In the genomic region with DNA sequence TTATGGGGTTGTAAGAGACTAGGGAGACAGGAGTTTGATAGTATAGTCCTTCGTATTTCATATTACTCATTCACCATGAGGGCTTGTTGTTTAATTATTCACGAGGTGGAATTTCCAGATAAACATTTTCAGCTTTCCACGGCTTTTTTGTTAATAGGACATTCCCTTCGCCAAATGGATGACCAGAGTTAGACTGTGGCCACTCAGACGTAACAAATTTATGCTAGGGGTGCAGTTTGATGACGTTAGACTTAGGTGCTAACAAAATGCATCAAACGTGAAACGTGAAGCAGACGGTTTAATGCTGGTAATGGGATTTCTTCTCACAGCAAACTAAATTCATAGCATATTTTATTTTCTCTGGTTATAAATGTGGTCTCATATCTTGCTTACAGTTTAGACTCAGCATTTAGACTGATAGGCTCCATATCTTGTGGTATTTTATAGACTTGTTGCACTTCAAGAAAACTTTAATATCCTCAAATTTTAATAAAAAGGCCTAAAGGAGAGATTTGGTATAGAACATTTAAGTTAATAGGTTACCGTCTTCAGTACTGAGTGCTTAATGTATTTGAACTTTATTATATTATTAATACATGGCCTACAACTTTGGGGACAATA, we compare ENCODE assay signal across 8 cellular contexts. TPM values are rescaled to one million over a fixed set of nuclear protein-coding genes. Genes with fewer than 3 reads are reported as not detected.
DNase-seq lines count a peak whose midpoint lies in the region; ATAC-seq, FAIRE-seq and TF ChIP-seq lines count a peak whose summit lies in the region.

No MANE protein-coding gene starts in this region.

- H3K27ac ChIP-seq in left ventricle myocardium inferior (replicated peaks), result no peak overlapping the region
- H3K27ac ChIP-seq in hepatocyte, result peak overlapping the region; percentile 94
- no peak overlapping the region for H3K27ac ChIP-seq in upper lobe of right lung

- 17% methylated on average over 10 of the region's 10 CpGs for WGBS in hepatocyte (ENCODE audit: low lambda C conversion rate, missing lambda C conversion rate)

- H3K36me3 ChIP-seq in left ventricle myocardium inferior (peaks cover 28% of the 10 kb centered on the region), hepatocyte (replicated peaks; ENCODE audit: insufficient read depth, low read depth) (no peaks in the 10 kb centered on the region), upper lobe of right lung (peaks cover 39% of the 10 kb centered on the region)

- peak; percentile 33 for FAIRE-seq in TTC549 (lab: Jason Lieb, UNC)

- TF ChIP-seq CTCF in left ventricle myocardium inferior (IDR thresholded peaks at IDR 0.05; ENCODE audit: borderline replicate concordance) (no peak), hepatocyte (IDR thresholded peaks at IDR 0.05; ENCODE audit: poor library complexity) (no peak), upper lobe of right lung (IDR thresholded peaks at IDR 0.05) (no peak)

- H4K20me1 ChIP-seq in hepatocyte (ENCODE audit: insufficient read depth, poor library complexity, severe bottlenecking), result peaks cover 70% of the 10 kb centered on the region

- H3K9me2 ChIP-seq in hepatocyte (replicated peaks; ENCODE audit: insufficient read depth), result no peaks in the 10 kb centered on the region

- no peak overlapping the region for H2AFZ ChIP-seq in hepatocyte

- H3K9me3 ChIP-seq in left ventricle myocardium inferior (replicated peaks), result no peaks in the 10 kb centered on the region
- no peaks in the 10 kb centered on the region for H3K9me3 ChIP-seq in hepatocyte (ENCODE audit: low read depth)
- H3K9me3 ChIP-seq in upper lobe of right lung, result no peaks in the 10 kb centered on the region

- H3K4me2 ChIP-seq in hepatocyte, result peak overlapping the region; percentile 90

- DNase-seq in left ventricle myocardium inferior (no peak), left cardiac atrium (no peak), hepatocyte (ENCODE audit: low spot score) (peak; percentile 17), upper lobe of right lung (no peak), mesenteric fat pad (ENCODE audit: low spot score) (no peak), DMS153 (lab: John Stamatoyannopoulos, UW) (no peak)

- intact Hi-C loops in left ventricle myocardium inferior (cut with micrococcal nuclease), result no loop called here
- intact Hi-C loops in left cardiac atrium (cut with DNase I), result no loop called here
- intact Hi-C loops in upper lobe of right lung (cut with DNase I), result no loop called here

- H3K27me3 ChIP-seq in left ventricle myocardium inferior (ENCODE audit: low read depth) (no peaks in the 10 kb centered on the region), hepatocyte (no peaks in the 10 kb centered on the region), upper lobe of right lung (no peaks in the 10 kb centered on the region)

- H3K4me1 ChIP-seq in left ventricle myocardium inferior (peaks cover 60% of the 10 kb centered on the region), hepatocyte (ENCODE audit: insufficient read depth) (peaks cover 17% of the 10 kb centered on the region), upper lobe of right lung (peaks cover 40% of the 10 kb centered on the region)

- H3K4me3 ChIP-seq in left ventricle myocardium inferior (peak overlapping the region; percentile 91), hepatocyte (peak overlapping the region; percentile 57), upper lobe of right lung (peak overlapping the region; percentile 67)

- ATAC-seq in left cardiac atrium (no peak), upper lobe of right lung (no peak), HG02852 (IDR thresholded peaks at IDR 0.05; ENCODE audit: unreplicated experiment) (no peak)

- H3K79me2 ChIP-seq in hepatocyte, result peaks cover 69% of the 10 kb centered on the region

RNA-seq across cellular contexts. Expression of a gene that starts 2.3 kb away (rescaled TPM):
- total RNA-seq in left ventricle myocardium inferior, result 61.9 TPM
- 10 to 100 TPM; 67.4 to 89.0 TPM for total RNA-seq in left cardiac atrium
- total RNA-seq in hepatocyte, result 114 and 132 TPM in 2 replicates
- 66.3 and 70.7 TPM in 2 replicates for polyA plus RNA-seq in hepatocyte
- total RNA-seq in upper lobe of right lung, result 126 TPM
- total RNA-seq in mesenteric fat pad, result 111 TPM

RNA-seq across cellular contexts. Expression of a gene that starts 51.9 kb away (rescaled TPM):
- total RNA-seq in left ventricle myocardium inferior (5.3 TPM), left cardiac atrium (10 to 100 TPM in 1 of 2 donors, 1 to 10 TPM in 1; 6.7 to 16.7 TPM), hepatocyte (6.4 and 10.2 TPM in 2 replicates), upper lobe of right lung (44.5 TPM), mesenteric fat pad (55.7 TPM)
- polyA plus RNA-seq in hepatocyte, result 6.1 and 7.1 TPM in 2 replicates
